ENCODE assay signal across 20 cellular contexts in the genomic region with DNA sequence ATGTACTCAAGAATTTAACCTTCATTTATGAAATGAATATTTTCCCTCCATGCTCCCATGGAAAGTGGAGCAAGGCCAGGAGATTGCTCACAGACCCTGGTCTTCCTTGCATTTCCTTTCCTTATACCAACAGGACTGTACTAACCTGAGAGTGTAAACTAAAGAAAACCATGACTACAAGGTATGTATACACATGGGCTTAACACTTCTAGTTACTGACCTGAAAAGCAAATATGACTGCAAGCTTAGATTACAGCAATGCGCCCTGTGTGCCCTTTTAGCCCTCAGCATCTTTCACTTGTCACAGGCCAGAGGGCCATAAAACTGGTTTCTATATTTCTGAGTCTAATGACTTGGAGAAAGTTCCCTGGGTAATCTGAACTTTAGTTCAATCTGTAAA. TPM values are rescaled to one million over a fixed set of nuclear protein-coding genes. Genes with fewer than 3 reads are reported as not detected.
"Had no signal": no experiment of that assay in that cellular context is flagged by ENCODE, and none has a peak within 500 bp of the region (broad histone marks: within the 10 kb centered on the region; RNA-seq: fewer than 3 reads in every experiment).

No MANE protein-coding gene starts in this region.

- H3K4me2 ChIP-seq: smooth muscle cell had no signal

- H3K27ac ChIP-seq: adrenal gland, right atrium auricular region, upper lobe of left lung had no signal

- H3K9me3 ChIP-seq: breast epithelium, right atrium auricular region, stomach, upper lobe of left lung had no signal

- DNase-seq: activated CD4-positive, alpha-beta T cell treated with anti-CD3 and anti-CD28 coated beads, Interleukin-2, amount 10 ng/mL, durations not matched to agents 7 days and 5 days; activated CD8-positive, alpha-beta memory T cell treated with anti-CD3 and anti-CD28 coated beads for 24 hours; activated CD8-positive, alpha-beta memory T cell treated with anti-CD3 and anti-CD28 coated beads, Interleukin-2, amount 50 U/mL, for 48 hours; activated effector memory CD4-positive, alpha-beta T cell treated with anti-CD3 and anti-CD28 coated beads, Interleukin-2, amount 50 U/mL, for 16 hours; activated T-cell treated with anti-CD3 and anti-CD28 coated beads, Interleukin-2, amount 50 U/mL, for 72 hours; adrenal gland; cortex of kidney; occipital lobe; posterior cingulate gyrus; stimulated activated CD4-positive, alpha-beta T cell treated with anti-CD3 and anti-CD28 coated beads, Interleukin-4, amount 100 ng/mL, for 1 hour; stomach; T-helper 1 cell; T-helper 9 cell had no signal

- FAIRE-seq: astrocyte had no signal

- ATAC-seq: activated naive CD4-positive, alpha-beta T cell treated with anti-CD3 and anti-CD28 coated beads, Interleukin-2, amount 50 U/mL, for 72 hours; activated T-cell treated with anti-CD3 and anti-CD28 coated beads, Interleukin-2, amount 50 U/mL, for 72 hours; esophagus mucosa had no signal

- H3K4me1 ChIP-seq: breast epithelium, upper lobe of left lung had no signal

- H3K36me3 ChIP-seq: adrenal gland, breast epithelium, right atrium auricular region, stomach, upper lobe of left lung had no signal

- H3K4me3 ChIP-seq: adrenal gland, breast epithelium, right atrium auricular region, smooth muscle cell, stomach, upper lobe of left lung had no signal

- H3K27me3 ChIP-seq: adrenal gland, breast epithelium, right atrium auricular region, stomach, upper lobe of left lung had no signal

RNA-seq across cellular contexts. Expression of a gene that starts 52.1 kb away (rescaled TPM):
- polyA plus RNA-seq: smooth muscle cell had no signal
